ENCODE assay signal across 18 cellular contexts in genomic region chr19:31583148-31583547, GRCh38.
DNase-seq lines count a peak whose midpoint lies in the region; ATAC-seq and TF ChIP-seq lines count a peak whose summit lies in the region.
"Had no signal": no experiment of that assay in that cellular context is flagged by ENCODE, and none has a peak within 500 bp of the region (broad histone marks: within the 10 kb centered on the region; RNA-seq: fewer than 3 reads in every experiment).

No MANE protein-coding gene starts in this region.

- 80 to 89% methylated on average over 1 of the region's 1 CpG for WGBS in sigmoid colon, 2 donors

- no peaks in the 10 kb centered on the region for H3K36me3 Mint-ChIP-seq in endothelial cell (ENCODE audit: low read depth, unreplicated experiment)

- peaks cover 0 to 8% (median 0%) of the 10 kb centered on the region in 4 donors for H3K4me1 ChIP-seq in sigmoid colon
- no peaks in the 10 kb centered on the region for H3K4me1 ChIP-seq in Peyer's patch

- intact Hi-C loops in sigmoid colon (cut with DNase I), result no loop called here

- H3K9me3 ChIP-seq in sigmoid colon (no peaks in the 10 kb centered on the region), Peyer's patch (peaks cover 0 to 4% (median 0%) of the 10 kb centered on the region in 4 donors)

- no peak for TF ChIP-seq EP300 in sigmoid colon (IDR thresholded peaks at IDR 0.05)

- ATAC-seq in GM21737 (IDR thresholded peaks at IDR 0.05; ENCODE audit: unreplicated experiment), result no peak
- ATAC-seq: HepG2 had no signal

- H3K36me3 ChIP-seq in sigmoid colon (no peaks in the 10 kb centered on the region), Peyer's patch (no peaks in the 10 kb centered on the region)

- H3K4me3 ChIP-seq in sigmoid colon, result no peak overlapping the region
- no peak overlapping the region for H3K4me3 ChIP-seq in Peyer's patch

- peaks cover 9% of the 10 kb centered on the region for H3K4me1 Mint-ChIP-seq in endothelial cell (ENCODE audit: unreplicated experiment)

- H3K27me3 Mint-ChIP-seq in endothelial cell (ENCODE audit: unreplicated experiment), result no peaks in the 10 kb centered on the region

- H3K27ac ChIP-seq in sigmoid colon (no peak overlapping the region), Peyer's patch (peak overlapping the region in 1 of 4 donors; percentile 13)
- H3K27ac ChIP-seq: C4-2B, KMS-11 had no signal

- peak; percentile 7 for DNase-seq in LHCN-M2 (ENCODE audit: low read depth)
- no peak for DNase-seq in endothelial cell (ENCODE audit: low spot score)
- peak; percentile 63 for DNase-seq in left kidney (ENCODE audit: low read depth, low spot score)
- peak; percentile 3 for DNase-seq in sigmoid colon
- no peak for DNase-seq in Peyer's patch
- DNase-seq in cortex of kidney (lab: John Stamatoyannopoulos, UW), result no peak
- DNase-seq: DMS 273 treated with DMSO at 0.1 percent for 48 hours, GF-D8, NCI-H1048, NCI-H1436 treated with DMSO at 0.1 percent for 48 hours, NCI-H2081 treated with DMSO at 0.1 percent for 48 hours, NCI-H226, NCI-H524 treated with DMSO at 0.1 percent for 48 hours, SHP77 had no signal

- TF ChIP-seq POLR2A in sigmoid colon (IDR thresholded peaks at IDR 0.05) (no peak), Peyer's patch (IDR thresholded peaks at IDR 0.05) (no peak)

- H3K27me3 ChIP-seq in sigmoid colon (no peaks in the 10 kb centered on the region), Peyer's patch (no peaks in the 10 kb centered on the region)

- H3K27ac Mint-ChIP-seq in endothelial cell (ENCODE audit: unreplicated experiment), result peak overlapping the region; percentile 67

- no peak overlapping the region for H3K4me3 Mint-ChIP-seq in endothelial cell (ENCODE audit: unreplicated experiment)

- TF ChIP-seq CTCF in endothelial cell (IDR thresholded peaks at IDR 0.05; ENCODE audit: unreplicated experiment) (no peak), sigmoid colon (IDR thresholded peaks at IDR 0.05) (no peak), Peyer's patch (IDR thresholded peaks at IDR 0.05) (no peak)

- H3K9me3 Mint-ChIP-seq in endothelial cell (ENCODE audit: unreplicated experiment), result no peaks in the 10 kb centered on the region

Comparison
In these comparisons a context has a peak if more than half of its experiments do, and no peak if none do; other contexts are left out.
1. DNase-seq: peak in LHCN-M2 (single experiment), left kidney (single experiment) and sigmoid colon (single experiment); none in endothelial cell (single experiment), Peyer's patch (0 of 3) and cortex of kidney (single experiment).